ENCODE assay signal across 35 cellular contexts in genomic region chr19:24069907-24070657, GRCh38. TPM values are rescaled to one million over a fixed set of nuclear protein-coding genes. Genes with fewer than 3 reads are reported as not detected.
A peak's percentile ranks its signal among the peaks of the same experiment; 100 is the strongest.
DNase-seq lines count a peak whose midpoint lies in the region; ATAC-seq and TF ChIP-seq lines count a peak whose summit lies in the region.
"Had no signal": no experiment of that assay in that cellular context is flagged by ENCODE, and none has a peak within 500 bp of the region (broad histone marks: within the 10 kb centered on the region; RNA-seq: fewer than 3 reads in every experiment).

No MANE protein-coding gene starts in this region.

- H3K79me2 ChIP-seq in PC-3 (ENCODE audit: low read length): no peaks in the 10 kb centered on the region

- in situ Hi-C loops in G401 (cut with HindIII; ENCODE audit: low sequenced_read_pairs): no loop called here

- no peaks in the 10 kb centered on the region for H3K36me3 ChIP-seq in breast epithelium
- peaks cover 44% of the 10 kb centered on the region for H3K36me3 ChIP-seq in PC-3 (ENCODE audit: low read depth, low read length)

- H3K4me2 ChIP-seq in PC-3 (ENCODE audit: low read length): no peak overlapping the region

- no peak for TF ChIP-seq POLR2A in breast epithelium (IDR thresholded peaks at IDR 0.05)

- no peaks in the 10 kb centered on the region for H3K27me3 Mint-ChIP-seq in MCF 10A (ENCODE audit: insufficient read depth, unreplicated experiment)
- H3K27me3 Mint-ChIP-seq: activated CD4-positive, alpha-beta T cell treated with anti-CD3 and anti-CD28 coated beads, Interleukin-2, amount 10 ng/mL, durations not matched to agents 7 days and 5 days; activated naive CD4-positive, alpha-beta T cell treated with anti-CD3 and anti-CD28 coated beads, Interleukin-2, amount 10 ng/mL, durations not matched to agents 7 days and 5 days; B cell; dendritic cell treated with granulocyte-macrophage colony-stimulating factor and Interleukin-4, amounts not matched to agents 40 ng/mL and 50 ng/mL, for 4 days had no signal

- no peak overlapping the region for H2AFZ ChIP-seq in PC-3 (ENCODE audit: low read length)

- H3K27me3 ChIP-seq in breast epithelium: no peaks in the 10 kb centered on the region
- H3K27me3 ChIP-seq in PC-3 (ENCODE audit: low read length): no peaks in the 10 kb centered on the region
- H3K27me3 ChIP-seq: stomach, tibial artery had no signal

- no peak overlapping the region for H3K4me3 ChIP-seq in breast epithelium
- H3K4me3 ChIP-seq in PC-3 (ENCODE audit: low read length): no peak overlapping the region
- no peak overlapping the region for H3K4me3 ChIP-seq in choroid plexus epithelial cell (ENCODE audit: low read depth, low read length)
- H3K4me3 ChIP-seq: skin epidermis, stomach, tibial artery had no signal

- H3K9me3 Mint-ChIP-seq in MCF 10A (ENCODE audit: unreplicated experiment): no peaks in the 10 kb centered on the region
- H3K9me3 Mint-ChIP-seq: CD8-positive, alpha-beta T cell; natural killer cell had no signal

- no peak overlapping the region for H3K4me3 Mint-ChIP-seq in MCF 10A (ENCODE audit: unreplicated experiment)
- H3K4me3 Mint-ChIP-seq: activated CD4-positive, alpha-beta T cell treated with anti-CD3 and anti-CD28 coated beads, Interleukin-2, amount 10 ng/mL, durations not matched to agents 7 days and 5 days; activated naive CD4-positive, alpha-beta T cell treated with anti-CD3 and anti-CD28 coated beads, Interleukin-2, amount 10 ng/mL, durations not matched to agents 7 days and 5 days; B cell; CD8-positive, alpha-beta T cell; dendritic cell treated with granulocyte-macrophage colony-stimulating factor and Interleukin-4, amounts not matched to agents 40 ng/mL and 50 ng/mL, for 4 days; endodermal cell; natural killer cell had no signal

- CTCF ChIA-PET in MCF 10A (lab: Yijun Ruan, JAX): no interaction called here
- CTCF ChIA-PET in PC-3 (lab: Charles Lee): no interaction called here

- no peaks in the 10 kb centered on the region for H3K9me2 ChIP-seq in PC-3 (replicated peaks; ENCODE audit: low read length)

- peak; percentile 21 for DNase-seq in MCF 10A (ENCODE audit: unreplicated experiment)
- no peak for DNase-seq in breast epithelium (ENCODE audit: low spot score in 2 of 2)
- peak; percentile 45 for DNase-seq in PC-3
- DNase-seq in choroid plexus epithelial cell (ENCODE audit: low read depth): peak; percentile 33
- DNase-seq in NK-92 treated with Interleukin-12 subunit alpha and Interleukin-12 subunit beta, amount 100 ng/mL, for 24 hours (lab: John Stamatoyannopoulos, UW): no peak
- no peak for DNase-seq in G401 (ENCODE audit: low spot score)
- no peak for DNase-seq in 8988T
- DNase-seq: activated CD4-positive, alpha-beta T cell treated with anti-CD3 and anti-CD28 coated beads, Interleukin-2, amount 10 ng/mL, durations not matched to agents 7 days and 5 days; activated naive CD4-positive, alpha-beta T cell treated with anti-CD3 and anti-CD28 coated beads, Interleukin-2, amount 10 ng/mL, durations not matched to agents 7 days and 5 days; amniotic stem cell; caudate nucleus; CD8-positive, alpha-beta T cell; DMS 273 treated with DMSO at 0.1 percent for 48 hours; endodermal cell; GDM1; HCEC 1CT; islet precursor cell; Karpas-422; left ventricle myocardium superior; midbrain; MV-4-11; natural killer cell; NCI-H187; NCI-H524; occipital lobe; SIG-M5; stimulated activated CD8-positive, alpha-beta memory T cell treated with anti-CD3 and anti-CD28 coated beads, Interleukin-4, amount 100 ng/mL, for 48 hours; stomach; SW 1271; T1000 had no signal

- POLR2A ChIA-PET in MCF 10A (lab: Yijun Ruan, JAX): interaction anchor here (0.6 to 1.1 kb wide), 2 partner anchors 16 to 27 kb away, joined by 3 read pairs; no protein-coding TSS in a partner anchor
- POLR2A ChIA-PET in PC-3 (lab: Charles Lee; ENCODE audit: unreplicated experiment): no interaction called here

- no peaks in the 10 kb centered on the region for H3F3A ChIP-seq in PC-3 (ENCODE audit: low read length, unreplicated experiment)

- TF ChIP-seq CTCF in MCF 10A (IDR thresholded peaks at IDR 0.05; ENCODE audit: unreplicated experiment): no peak
- TF ChIP-seq CTCF in breast epithelium (IDR thresholded peaks at IDR 0.05): no peak
- no peak for TF ChIP-seq CTCF in PC-3 (conservative IDR thresholded peaks at IDR 0.05; ENCODE audit: low read depth, low read length)
- TF ChIP-seq CTCF in choroid plexus epithelial cell (conservative IDR thresholded peaks at IDR 0.05; ENCODE audit: low read depth, low read length): no peak

- H3K27ac ChIP-seq in breast epithelium: no peak overlapping the region
- no peak overlapping the region for H3K27ac ChIP-seq in PC-3 (ENCODE audit: low read length)
- H3K27ac ChIP-seq: skin epidermis, stomach, tibial artery had no signal

- H4K20me1 ChIP-seq in PC-3 (ENCODE audit: low read length): no peaks in the 10 kb centered on the region

- H3K9ac ChIP-seq in PC-3 (ENCODE audit: low read length): no peak overlapping the region

- BruUV-seq in MCF 10A (replicated peaks; lab: Mats Ljungman, UMichigan) (no TSS peak), PC-3 (replicated peaks; lab: Mats Ljungman, UMichigan) (no TSS peak)

- H3K4me1 ChIP-seq in breast epithelium (no peaks in the 10 kb centered on the region), PC-3 (ENCODE audit: insufficient read depth, low read length) (no peaks in the 10 kb centered on the region)
- H3K4me1 ChIP-seq: stomach, tibial artery had no signal

- H3K4me1 Mint-ChIP-seq in MCF 10A (ENCODE audit: insufficient read depth, unreplicated experiment): peaks cover 19% of the 10 kb centered on the region
- H3K4me1 Mint-ChIP-seq: activated naive CD4-positive, alpha-beta T cell treated with anti-CD3 and anti-CD28 coated beads, Interleukin-2, amount 10 ng/mL, durations not matched to agents 7 days and 5 days; B cell; endodermal cell had no signal

- H3K27ac Mint-ChIP-seq in MCF 10A (ENCODE audit: low read depth, unreplicated experiment): no peak overlapping the region
- H3K27ac Mint-ChIP-seq: activated CD4-positive, alpha-beta T cell treated with anti-CD3 and anti-CD28 coated beads, Interleukin-2, amount 10 ng/mL, durations not matched to agents 7 days and 5 days; activated naive CD4-positive, alpha-beta T cell treated with anti-CD3 and anti-CD28 coated beads, Interleukin-2, amount 10 ng/mL, durations not matched to agents 7 days and 5 days; B cell; CD8-positive, alpha-beta T cell; dendritic cell treated with granulocyte-macrophage colony-stimulating factor and Interleukin-4, amounts not matched to agents 40 ng/mL and 50 ng/mL, for 4 days; endodermal cell; natural killer cell had no signal

- no peaks in the 10 kb centered on the region for H3K9me3 ChIP-seq in breast epithelium
- H3K9me3 ChIP-seq in PC-3 (ENCODE audit: low read length): no peaks in the 10 kb centered on the region
- H3K9me3 ChIP-seq: tibial artery had no signal

- peaks cover 16% of the 10 kb centered on the region for H3K36me3 Mint-ChIP-seq in MCF 10A (ENCODE audit: insufficient read depth, unreplicated experiment)

- intact Hi-C loops in MCF 10A (cut with micrococcal nuclease) (no loop called here), breast epithelium (cut with DNase I; ENCODE audit: low total_unique reads) (no loop called here), PC-3 (cut with micrococcal nuclease) (no loop called here)

- ATAC-seq in PC-3: peak; percentile 54
- ATAC-seq in esophagus mucosa: no peak
- ATAC-seq: CD8-positive, alpha-beta T cell; natural killer cell had no signal

RNA-seq across cellular contexts. Expression of gene ZNF254, which starts 16.9 kb away (rescaled TPM):
- total RNA-seq in MCF 10A (2022) (5.3 and 5.6 TPM in 2 replicates), breast epithelium (10 to 100 TPM; 19.4 to 48.9 (median 33.4) TPM), PC-3 (2014; rRNA removed) (8.1 and 9.3 TPM in 2 replicates), esophagus mucosa (5.9 TPM)
- total RNA-seq in G401 (2014; rRNA removed; shearing (Covaris generic)): 5.1 and 9.8 TPM in 2 replicates

Comparison
In these comparisons a context has a peak if more than half of its experiments do, and no peak if none do; other contexts are left out.
1. DNase-seq: peak in MCF 10A (single experiment), PC-3 (single experiment) and choroid plexus epithelial cell (single experiment); none in breast epithelium (0 of 2), NK-92 treated with Interleukin-12 subunit alpha and Interleukin-12 subunit beta, amount 100 ng/mL, for 24 hours (single experiment), G401 (single experiment) and 8988T (single experiment).